ENCODE assay signal across 1 cellular context in the genomic region with DNA sequence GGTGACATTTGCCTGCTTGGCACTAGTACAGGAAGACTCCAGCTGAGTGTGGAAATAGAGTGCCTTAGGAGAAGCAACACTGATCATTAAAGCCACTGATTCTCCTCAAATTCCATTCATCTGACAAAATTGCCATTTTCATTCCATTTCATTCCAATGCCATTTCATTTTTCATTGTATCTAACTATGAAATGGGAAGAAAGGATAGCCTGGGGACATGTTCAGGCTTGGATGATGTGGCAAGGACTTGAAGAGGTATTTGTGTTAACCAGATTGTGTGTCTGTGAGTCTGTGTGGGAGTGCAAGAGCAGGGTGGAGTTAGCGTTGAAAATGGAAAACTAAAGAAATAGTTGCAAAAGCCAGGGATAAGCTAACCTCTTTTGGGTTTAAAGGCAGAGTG.
TF ChIP-seq lines count a peak whose summit lies in the region.

No MANE protein-coding gene starts in this region.

TF ChIP-seq in H1, 55 proteins besides CTCF, POLR2A, EP300 and RAD21:
- TF ChIP-seq SIN3A (conservative IDR thresholded peaks at IDR 0.05 in 1 of 2, IDR thresholded peaks at IDR 0.05 in 1 of 2; ENCODE audit: low read depth in 1 of 2, low read length in 2 of 2), result no peak
- no peak for TF ChIP-seq NRF1 (IDR thresholded peaks at IDR 0.05; ENCODE audit: low read depth, low read length)
- TF ChIP-seq KDM4A (IDR thresholded peaks at IDR 0.05; ENCODE audit: low read depth, low read length, severe bottlenecking), result no peak
- no peak for TF ChIP-seq CBX5 (IDR thresholded peaks at IDR 0.05; ENCODE audit: low read depth, low read length)
- no peak for TF ChIP-seq KDM5A (IDR thresholded peaks at IDR 0.05; ENCODE audit: low read length)
- no peak for TF ChIP-seq SP1 (IDR thresholded peaks at IDR 0.05; ENCODE audit: low read depth, low read length)
- TF ChIP-seq SRF (IDR thresholded peaks at IDR 0.05; ENCODE audit: low read depth, low read length), result no peak
- no peak for TF ChIP-seq KDM1A (IDR thresholded peaks at IDR 0.05; ENCODE audit: borderline replicate concordance, low read length)
- no peak for TF ChIP-seq CHD1 (IDR thresholded peaks at IDR 0.05; ENCODE audit: low read depth, low read length)
- TF ChIP-seq, protein P1, sequence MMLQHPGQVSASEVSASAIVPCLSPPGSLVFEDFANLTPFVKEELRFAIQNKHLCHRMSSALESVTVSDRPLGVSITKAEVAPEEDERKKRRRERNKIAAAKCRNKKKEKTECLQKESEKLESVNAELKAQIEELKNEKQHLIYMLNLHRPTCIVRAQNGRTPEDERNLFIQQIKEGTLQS (IDR thresholded peaks at IDR 0.05; ENCODE audit: insufficient read depth, low read depth, low read length), result no peak
- TF ChIP-seq HDAC6 (IDR thresholded peaks at IDR 0.05; ENCODE audit: low read depth, low read length), result no peak
- no peak for TF ChIP-seq FOSL1 (IDR thresholded peaks at IDR 0.05; ENCODE audit: insufficient read depth, low read depth, low read length)
- no peak for TF ChIP-seq SAP30 (IDR thresholded peaks at IDR 0.05; ENCODE audit: insufficient read depth, insufficient replicate concordance, low read length)
- TF ChIP-seq RXRA (IDR thresholded peaks at IDR 0.05; ENCODE audit: insufficient read depth, low read depth, low read length), result no peak
- no peak for TF ChIP-seq TEAD4 (IDR thresholded peaks at IDR 0.05; ENCODE audit: low read depth, low read length)
- TF ChIP-seq, protein P2, sequence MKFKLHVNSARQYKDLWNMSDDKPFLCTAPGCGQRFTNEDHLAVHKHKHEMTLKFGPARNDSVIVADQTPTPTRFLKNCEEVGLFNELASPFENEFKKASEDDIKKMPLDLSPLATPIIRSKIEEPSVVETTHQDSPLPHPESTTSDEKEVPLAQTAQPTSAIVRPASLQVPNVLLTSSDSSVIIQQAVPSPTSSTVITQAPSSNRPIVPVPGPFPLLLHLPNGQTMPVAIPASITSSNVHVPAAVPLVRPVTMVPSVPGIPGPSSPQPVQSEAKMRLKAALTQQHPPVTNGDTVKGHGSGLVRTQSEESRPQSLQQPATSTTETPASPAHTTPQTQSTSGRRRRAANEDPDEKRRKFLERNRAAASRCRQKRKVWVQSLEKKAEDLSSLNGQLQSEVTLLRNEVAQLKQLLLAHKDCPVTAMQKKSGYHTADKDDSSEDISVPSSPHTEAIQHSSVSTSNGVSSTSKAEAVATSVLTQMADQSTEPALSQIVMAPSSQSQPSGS (IDR thresholded peaks at IDR 0.05; ENCODE audit: low read length), result no peak
- TF ChIP-seq GTF2F1 (IDR thresholded peaks at IDR 0.05; ENCODE audit: borderline replicate concordance, low read depth, low read length), result no peak
